Comparison of ENCODE assay signal across 11 cellular contexts in the genomic region with DNA sequence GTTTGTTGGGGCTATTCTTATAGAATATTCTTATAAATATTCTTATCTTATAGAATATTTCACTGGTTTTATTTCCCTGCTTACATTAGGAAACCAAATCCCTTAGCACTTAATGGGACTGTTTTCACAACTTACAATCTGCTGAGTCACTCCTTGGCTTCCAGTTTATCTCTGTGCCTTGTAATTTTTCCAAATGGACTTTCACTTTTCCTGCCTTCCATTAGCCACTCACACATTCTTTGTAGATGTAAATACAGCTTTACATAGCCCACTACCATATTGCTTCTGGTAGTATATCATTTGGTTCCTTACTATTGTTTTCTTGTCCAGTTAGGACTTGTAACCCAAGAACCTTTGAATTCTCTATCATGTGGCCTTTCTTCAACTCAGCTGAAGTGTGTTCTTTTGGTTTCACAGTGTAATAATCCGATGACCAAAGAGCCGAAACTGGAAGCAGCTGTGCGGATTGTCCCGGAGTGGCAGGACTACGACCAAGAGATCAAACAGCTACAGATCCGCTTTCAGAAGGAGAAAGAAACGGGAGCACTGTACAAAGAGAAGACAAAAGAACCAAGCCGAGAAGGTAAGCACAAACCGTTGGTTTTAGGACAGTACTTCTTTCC.
DNase-seq lines count a peak whose midpoint lies in the region; ATAC-seq and TF ChIP-seq lines count a peak whose summit lies in the region.
"Had no signal": no experiment of that assay in that cellular context is flagged by ENCODE, and none has a peak within 500 bp of the region (broad histone marks: within the 10 kb centered on the region; RNA-seq: fewer than 3 reads in every experiment).

No MANE protein-coding gene starts in this region.

- no peaks in the 10 kb centered on the region for H3K9me3 ChIP-seq in aorta (ENCODE audit: control insufficient read depth, low read length)
- H3K9me3 ChIP-seq: BLaER1 treated with 17β-estradiol and CSF1 and Interleukin-3, amounts not matched to agents 10 nM and 100 nM had no signal

- in situ Hi-C loops in brain microvascular endothelial cell (cut with HindIII; ENCODE audit: low pct_ligation_motif_present, low sequenced_read_pairs), result no loop called here

- no peaks in the 10 kb centered on the region for H3K27me3 Mint-ChIP-seq in activated naive CD4-positive, alpha-beta T cell treated with anti-CD3 and anti-CD28 coated beads for 36 hours (ENCODE audit: low read depth)

- H3K4me1 Mint-ChIP-seq in activated naive CD4-positive, alpha-beta T cell treated with anti-CD3 and anti-CD28 coated beads for 36 hours (ENCODE audit: low read depth), result no peaks in the 10 kb centered on the region
- H3K4me1 Mint-ChIP-seq: nephron had no signal

- H3K27ac ChIP-seq in brain microvascular endothelial cell (peak overlapping the region; percentile 74), aorta (ENCODE audit: low read depth in 1 of 2, low read length in 2 of 2) (no peak overlapping the region)

- H3K4me3 Mint-ChIP-seq in activated naive CD4-positive, alpha-beta T cell treated with anti-CD3 and anti-CD28 coated beads for 36 hours, result no peak overlapping the region
- H3K4me3 Mint-ChIP-seq: nephron had no signal

- no peaks in the 10 kb centered on the region for H3K9me3 Mint-ChIP-seq in activated naive CD4-positive, alpha-beta T cell treated with anti-CD3 and anti-CD28 coated beads, Interleukin-2, amount 50 U/mL, for 72 hours
- no peaks in the 10 kb centered on the region for H3K9me3 Mint-ChIP-seq in activated naive CD4-positive, alpha-beta T cell treated with anti-CD3 and anti-CD28 coated beads for 36 hours
- H3K9me3 Mint-ChIP-seq: nephron had no signal

- CTCF ChIA-PET in activated naive CD4-positive, alpha-beta T cell treated with anti-CD3 and anti-CD28 coated beads for 36 hours (lab: Charles Lee), result no interaction called here

- H3K27me3 ChIP-seq in brain microvascular endothelial cell (replicated peaks) (no peaks in the 10 kb centered on the region), aorta (ENCODE audit: control insufficient read depth in 1 of 2, insufficient read depth in 2 of 2, low read length in 1 of 2) (no peaks in the 10 kb centered on the region)
- H3K27me3 ChIP-seq: BLaER1 treated with 17β-estradiol and CSF1 and Interleukin-3, amounts not matched to agents 10 nM and 100 nM had no signal

- no peak for DNase-seq in activated naive CD4-positive, alpha-beta T cell treated with anti-CD3 and anti-CD28 coated beads, Interleukin-2, amount 50 U/mL, for 72 hours (ENCODE audit: low spot score in 2 of 2)
- DNase-seq in activated naive CD4-positive, alpha-beta T cell treated with anti-CD3 and anti-CD28 coated beads for 36 hours, result no peak
- DNase-seq in brain microvascular endothelial cell (peak; percentile 43), kidney tubule cell (ENCODE audit: low spot score) (peak; percentile 49), stromal cell of bone marrow (ENCODE audit: low read depth) (peak; percentile 53), NOMO-1 (lab: John Stamatoyannopoulos, UW; ENCODE audit: unreplicated experiment in 2 of 2) (no peak), aorta (no peak)
- DNase-seq: SHP77 had no signal

- H3K36me3 ChIP-seq in brain microvascular endothelial cell (replicated peaks) (peaks cover 26% of the 10 kb centered on the region), aorta (ENCODE audit: control insufficient read depth in 1 of 2, insufficient read depth in 2 of 2, low read length in 1 of 2) (peaks cover 2 to 8% of the 10 kb centered on the region in 2 donors)

- no peak for ATAC-seq in activated naive CD4-positive, alpha-beta T cell treated with anti-CD3 and anti-CD28 coated beads, Interleukin-2, amount 50 U/mL, for 72 hours
- ATAC-seq in aorta (ENCODE audit: low FRiP score) (no peak), GM18519 (IDR thresholded peaks at IDR 0.05; ENCODE audit: low FRiP score, unreplicated experiment) (no peak)

- intact Hi-C loops in activated naive CD4-positive, alpha-beta T cell treated with anti-CD3 and anti-CD28 coated beads for 36 hours (cut with micrococcal nuclease), result no loop called here
- intact Hi-C loops in aorta (cut with DNase I), result no loop called here

- peaks cover 0 to 2% of the 10 kb centered on the region in 2 donors for H3K4me1 ChIP-seq in aorta (ENCODE audit: control insufficient read depth in 1 of 2, insufficient read depth in 2 of 2, low read length in 2 of 2)
- H3K4me1 ChIP-seq: BLaER1 treated with 17β-estradiol and CSF1 and Interleukin-3, amounts not matched to agents 10 nM and 100 nM had no signal

- WGBS in aorta, 2 donors, result 93 to 95% methylated on average over 9 of the region's 9 CpGs

- no peak overlapping the region for H3K4me3 ChIP-seq in brain microvascular endothelial cell (ENCODE audit: low read depth, low read length)
- H3K4me3 ChIP-seq in aorta (ENCODE audit: low read length in 2 of 2), result no peak overlapping the region
- H3K4me3 ChIP-seq: BLaER1 treated with 17β-estradiol and CSF1 and Interleukin-3, amounts not matched to agents 10 nM and 100 nM had no signal

- TF ChIP-seq CTCF in brain microvascular endothelial cell (IDR thresholded peaks at IDR 0.05; ENCODE audit: low read depth, low read length, missing control alignments), result no peak

- H3K27ac Mint-ChIP-seq in activated naive CD4-positive, alpha-beta T cell treated with anti-CD3 and anti-CD28 coated beads, Interleukin-2, amount 50 U/mL, for 72 hours, result peak overlapping the region; percentile 45 to 80
- no peak overlapping the region for H3K27ac Mint-ChIP-seq in activated naive CD4-positive, alpha-beta T cell treated with anti-CD3 and anti-CD28 coated beads for 36 hours

- H3K36me3 Mint-ChIP-seq in activated naive CD4-positive, alpha-beta T cell treated with anti-CD3 and anti-CD28 coated beads, Interleukin-2, amount 50 U/mL, for 72 hours, result peaks cover 15% of the 10 kb centered on the region in 2 donors
- peaks cover 45% of the 10 kb centered on the region for H3K36me3 Mint-ChIP-seq in activated naive CD4-positive, alpha-beta T cell treated with anti-CD3 and anti-CD28 coated beads for 36 hours (ENCODE audit: low read depth)

Comparison
In these comparisons a context has a peak if more than half of its experiments do, and no peak if none do; other contexts are left out.
1. DNase-seq: peak in brain microvascular endothelial cell (single experiment), kidney tubule cell (single experiment) and stromal cell of bone marrow (single experiment); none in activated naive CD4-positive, alpha-beta T cell treated with anti-CD3 and anti-CD28 coated beads, Interleukin-2, amount 50 U/mL, for 72 hours (0 of 2), activated naive CD4-positive, alpha-beta T cell treated with anti-CD3 and anti-CD28 coated beads for 36 hours (single experiment), NOMO-1 (0 of 2) and aorta (0 of 2).